1 cellular context compared by ENCODE assay signal in the genomic region with DNA sequence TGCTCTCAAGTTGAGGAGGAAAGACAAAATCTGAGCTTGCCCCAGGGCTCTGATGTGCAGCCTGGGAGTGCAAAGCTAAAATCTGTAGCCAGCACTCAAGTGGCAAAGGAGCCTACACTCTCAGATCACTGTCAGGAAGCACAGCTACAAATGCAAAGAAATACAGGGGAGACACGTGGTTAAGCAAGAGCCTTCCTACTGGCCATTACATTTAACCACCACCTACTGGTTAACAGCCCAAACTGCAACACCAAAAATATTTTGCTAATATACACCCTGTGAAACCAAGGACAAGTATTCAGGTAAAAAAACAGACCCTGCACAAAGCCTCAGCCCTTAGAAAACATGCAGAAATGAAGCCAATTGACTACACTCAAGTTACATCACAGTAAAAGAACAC.
TF ChIP-seq lines count a peak whose summit lies in the region.

No MANE protein-coding gene starts in this region.

TF ChIP-seq in GM23338, 12 proteins besides CTCF, POLR2A, EP300 and RAD21 (continued from another document):
- TF ChIP-seq ZNF462 (CRISPR knock-in tag; IDR thresholded peaks at IDR 0.05), result no peak
- TF ChIP-seq JUNB (IDR thresholded peaks at IDR 0.05; ENCODE audit: unreplicated experiment), result no peak
- TF ChIP-seq CREB1 (CRISPR knock-in tag; IDR thresholded peaks at IDR 0.05; ENCODE audit: low read depth), result no peak
- TF ChIP-seq, protein P1, sequence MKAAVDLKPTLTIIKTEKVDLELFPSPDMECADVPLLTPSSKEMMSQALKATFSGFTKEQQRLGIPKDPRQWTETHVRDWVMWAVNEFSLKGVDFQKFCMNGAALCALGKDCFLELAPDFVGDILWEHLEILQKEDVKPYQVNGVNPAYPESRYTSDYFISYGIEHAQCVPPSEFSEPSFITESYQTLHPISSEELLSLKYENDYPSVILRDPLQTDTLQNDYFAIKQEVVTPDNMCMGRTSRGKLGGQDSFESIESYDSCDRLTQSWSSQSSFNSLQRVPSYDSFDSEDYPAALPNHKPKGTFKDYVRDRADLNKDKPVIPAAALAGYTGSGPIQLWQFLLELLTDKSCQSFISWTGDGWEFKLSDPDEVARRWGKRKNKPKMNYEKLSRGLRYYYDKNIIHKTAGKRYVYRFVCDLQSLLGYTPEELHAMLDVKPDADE (IDR thresholded peaks at IDR 0.05), result no peak
- TF ChIP-seq ZNF114 (CRISPR knock-in tag; IDR thresholded peaks at IDR 0.05), result no peak
- no peak for TF ChIP-seq ZNF331 (CRISPR knock-in tag; IDR thresholded peaks at IDR 0.05; ENCODE audit: low read depth)
